Comparison of ENCODE assay signal across 9 cellular contexts in genomic region chr4:157128395-157128794, GRCh38. TPM values are rescaled to one million over a fixed set of nuclear protein-coding genes. Genes with fewer than 3 reads are reported as not detected.
DNase-seq lines count a peak whose midpoint lies in the region; ATAC-seq, FAIRE-seq and TF ChIP-seq lines count a peak whose summit lies in the region.
"Had no signal": no experiment of that assay in that cellular context is flagged by ENCODE, and none has a peak within 500 bp of the region (broad histone marks: within the 10 kb centered on the region; RNA-seq: fewer than 3 reads in every experiment).

No MANE protein-coding gene starts in this region.

- ATAC-seq in HepG2 (no peak), GM19023 (IDR thresholded peaks at IDR 0.05; ENCODE audit: unreplicated experiment) (no peak)

- CTCF ChIA-PET in HepG2 (lab: Yijun Ruan, JAX; ENCODE audit: low intra/inter-chr PET ratio, low total read pairs): no interaction called here

- no peaks in the 10 kb centered on the region for H3K9me2 ChIP-seq in Karpas-422 (replicated peaks; ENCODE audit: insufficient read depth, low read length)

- H2AFZ ChIP-seq in HepG2 (ENCODE audit: low read length) (no peak overlapping the region), Karpas-422 (ENCODE audit: low read length) (no peak overlapping the region)

- FAIRE-seq in HepG2 (lab: Jason Lieb, UNC): no peak

- TF ChIP-seq EP300 in HepG2 (IDR thresholded peaks at IDR 0.05; ENCODE audit: low read depth in 2 of 2, low read length in 2 of 2) (no peak), HepG2 (CRISPR knock-in tag; IDR thresholded peaks at IDR 0.05; ENCODE audit: borderline replicate concordance) (no peak), sigmoid colon (IDR thresholded peaks at IDR 0.05) (no peak)

- H3K36me3 ChIP-seq in HepG2 (replicated peaks in 1 of 2; ENCODE audit: control insufficient read depth in 1 of 2, insufficient read depth in 2 of 2, low read length in 2 of 2): no peaks in the 10 kb centered on the region
- no peaks in the 10 kb centered on the region for H3K36me3 ChIP-seq in Karpas-422 (ENCODE audit: insufficient read depth, low read length)
- H3K36me3 ChIP-seq in sigmoid colon: no peaks in the 10 kb centered on the region
- H3K36me3 ChIP-seq: neutrophil had no signal

- intact Hi-C loops in HepG2 (cut with micrococcal nuclease; ENCODE audit: unreplicated experiment) (loop anchor here (5.0 kb wide), 1 partner anchor 651 kb away; no protein-coding TSS in a partner anchor), sigmoid colon (cut with DNase I) (no loop called here)

- H3K9me3 ChIP-seq in HepG2 (ENCODE audit: low read length): no peaks in the 10 kb centered on the region
- peaks cover 54% of the 10 kb centered on the region for H3K9me3 ChIP-seq in Karpas-422 (ENCODE audit: low read length)
- H3K9me3 ChIP-seq in sigmoid colon: no peaks in the 10 kb centered on the region
- H3K9me3 ChIP-seq: neutrophil had no signal

- TF ChIP-seq RAD21 in HepG2 (CRISPR knock-in tag; IDR thresholded peaks at IDR 0.05): no peak

- POLR2A ChIA-PET in HepG2 (lab: Yijun Ruan, JAX): no interaction called here

- BruUV-seq in HepG2 (replicated peaks; lab: Mats Ljungman, UMichigan): no TSS peak

- H3K79me2 ChIP-seq in HepG2 (ENCODE audit: insufficient read depth, low read length): no peaks in the 10 kb centered on the region
- no peaks in the 10 kb centered on the region for H3K79me2 ChIP-seq in Karpas-422 (ENCODE audit: low read length)

- TF ChIP-seq CTCF in C4-2B (conservative IDR thresholded peaks at IDR 0.05) (peak; percentile 36), astrocyte of the cerebellum (IDR thresholded peaks at IDR 0.05; ENCODE audit: low read depth, low read length, missing control alignments) (peak; percentile 61), HepG2 (CRISPR knock-in tag; IDR thresholded peaks at IDR 0.05) (0 out of 2 replicates have a peak, but pooled peaks have one; percentile 5), sigmoid colon (IDR thresholded peaks at IDR 0.05) (peak in 2 of 4 experiments; percentile 11 to 28)

- H3K27ac ChIP-seq in C4-2B (no peak overlapping the region), HepG2 (ENCODE audit: extremely low read length, insufficient read depth, low read length) (no peak overlapping the region), Karpas-422 (ENCODE audit: low read length) (no peak overlapping the region), sigmoid colon (no peak overlapping the region)
- H3K27ac ChIP-seq: neutrophil had no signal

- peak; percentile 50 for DNase-seq in M059J (ENCODE audit: low read depth)
- DNase-seq in astrocyte of the cerebellum (ENCODE audit: low read depth): peak; percentile 29
- no peak for DNase-seq in HepG2 (ENCODE audit: low spot score)
- DNase-seq in NCI-H2029 (lab: John Stamatoyannopoulos, UW): no peak
- no peak for DNase-seq in Karpas-422
- DNase-seq in sigmoid colon: no peak

- H3K27me3 ChIP-seq in HepG2 (ENCODE audit: control insufficient read depth in 1 of 2, insufficient read depth in 2 of 2, low read length in 2 of 2) (no peaks in the 10 kb centered on the region), Karpas-422 (ENCODE audit: low read length) (no peaks in the 10 kb centered on the region), sigmoid colon (no peaks in the 10 kb centered on the region)
- H3K27me3 ChIP-seq: neutrophil had no signal

- no peak overlapping the region for H3K4me3 ChIP-seq in astrocyte of the cerebellum (ENCODE audit: low read depth, low read length)
- H3K4me3 ChIP-seq in HepG2 (replicated peaks in 1 of 3; ENCODE audit: insufficient read depth in 1 of 3, low read depth in 2 of 3, low read length in 3 of 3): no peak overlapping the region
- H3K4me3 ChIP-seq in Karpas-422 (ENCODE audit: low read length): no peak overlapping the region
- no peak overlapping the region for H3K4me3 ChIP-seq in sigmoid colon

- H4K20me1 ChIP-seq in HepG2 (ENCODE audit: insufficient read depth, low read length): no peaks in the 10 kb centered on the region
- no peaks in the 10 kb centered on the region for H4K20me1 ChIP-seq in Karpas-422 (ENCODE audit: insufficient read depth, low read depth, low read length)

- in situ Hi-C loops in astrocyte of the cerebellum (cut with HindIII; ENCODE audit: low sequenced_read_pairs): no loop called here
- in situ Hi-C loops in HepG2 (cut with HindIII; ENCODE audit: extremely low pct_ligation_motif_present, low pct_unique_long_range_greater_than_20kb): no loop called here

- no peak overlapping the region for H3K9ac ChIP-seq in HepG2 (ENCODE audit: insufficient read depth, low read depth, low read length)
- H3K9ac ChIP-seq in Karpas-422 (ENCODE audit: low read length): no peak overlapping the region

- no peaks in the 10 kb centered on the region for H3K4me1 ChIP-seq in HepG2 (ENCODE audit: insufficient read depth, low read length)
- no peaks in the 10 kb centered on the region for H3K4me1 ChIP-seq in Karpas-422 (ENCODE audit: low read length)
- H3K4me1 ChIP-seq in sigmoid colon: no peaks in the 10 kb centered on the region

- TF ChIP-seq POLR2A in HepG2 (IDR thresholded peaks at IDR 0.05; ENCODE audit: insufficient read depth in 1 of 2, low read depth in 2 of 2, low read length in 2 of 2) (no peak), sigmoid colon (IDR thresholded peaks at IDR 0.05) (no peak)

- no peak overlapping the region for H3K4me2 ChIP-seq in HepG2 (ENCODE audit: low read depth, low read length)
- H3K4me2 ChIP-seq in Karpas-422 (ENCODE audit: low read depth, low read length, poor library complexity, severe bottlenecking): no peak overlapping the region

TF ChIP-seq in HepG2, 621 proteins besides CTCF, POLR2A, EP300 and RAD21:
- TF ChIP-seq HOXA7 (CRISPR knock-in tag; IDR thresholded peaks at IDR 0.05) (no peak), STAG1 (CRISPR knock-in tag; IDR thresholded peaks at IDR 0.05) (peak; percentile 45), ZNF589 (CRISPR knock-in tag; conservative IDR thresholded peaks at IDR 0.05) (no peak), YEATS4 (CRISPR knock-in tag; IDR thresholded peaks at IDR 0.05; ENCODE audit: borderline replicate concordance) (no peak)
- TF ChIP-seq, protein P1, sequence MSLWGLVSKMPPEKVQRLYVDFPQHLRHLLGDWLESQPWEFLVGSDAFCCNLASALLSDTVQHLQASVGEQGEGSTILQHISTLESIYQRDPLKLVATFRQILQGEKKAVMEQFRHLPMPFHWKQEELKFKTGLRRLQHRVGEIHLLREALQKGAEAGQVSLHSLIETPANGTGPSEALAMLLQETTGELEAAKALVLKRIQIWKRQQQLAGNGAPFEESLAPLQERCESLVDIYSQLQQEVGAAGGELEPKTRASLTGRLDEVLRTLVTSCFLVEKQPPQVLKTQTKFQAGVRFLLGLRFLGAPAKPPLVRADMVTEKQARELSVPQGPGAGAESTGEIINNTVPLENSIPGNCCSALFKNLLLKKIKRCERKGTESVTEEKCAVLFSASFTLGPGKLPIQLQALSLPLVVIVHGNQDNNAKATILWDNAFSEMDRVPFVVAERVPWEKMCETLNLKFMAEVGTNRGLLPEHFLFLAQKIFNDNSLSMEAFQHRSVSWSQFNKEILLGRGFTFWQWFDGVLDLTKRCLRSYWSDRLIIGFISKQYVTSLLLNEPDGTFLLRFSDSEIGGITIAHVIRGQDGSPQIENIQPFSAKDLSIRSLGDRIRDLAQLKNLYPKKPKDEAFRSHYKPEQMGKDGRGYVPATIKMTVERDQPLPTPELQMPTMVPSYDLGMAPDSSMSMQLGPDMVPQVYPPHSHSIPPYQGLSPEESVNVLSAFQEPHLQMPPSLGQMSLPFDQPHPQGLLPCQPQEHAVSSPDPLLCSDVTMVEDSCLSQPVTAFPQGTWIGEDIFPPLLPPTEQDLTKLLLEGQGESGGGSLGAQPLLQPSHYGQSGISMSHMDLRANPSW (CRISPR knock-in tag; IDR thresholded peaks at IDR 0.05; ENCODE audit: borderline replicate concordance): no peak

RNA-seq across cellular contexts. Expression of gene GLRB, which starts 52.4 kb away (rescaled TPM):
- total RNA-seq in M059J (2014; rRNA removed; shearing (Covaris generic)): 21.0 and 28.7 TPM in 2 replicates
- 0.24 TPM in 1 of 2 replicates, not detected in the other for total RNA-seq in HepG2 (2016; rRNA removed; fragmentation: Illumina TruSeq; extraction: Trizol)
- 0.09 TPM in 1 of 2 replicates, not detected in the other for total RNA-seq in HepG2 (2016; cell fraction: cytosol; rRNA removed; fragmentation: Illumina TruSeq; extraction: Trizol; ENCODE audit: low read depth)
- total RNA-seq in HepG2 (2016; cell fraction: insoluble cytoplasmic fraction; rRNA removed; fragmentation: Illumina TruSeq; extraction: Trizol): 0.11 TPM in 1 of 2 replicates, not detected in the other
- 0.21 TPM in 1 of 2 replicates, not detected in the other for total RNA-seq in HepG2 (2016; cell fraction: membrane; rRNA removed; fragmentation: Illumina TruSeq; extraction: Trizol)
- 0.28 TPM in 1 of 2 replicates, not detected in the other for total RNA-seq in HepG2 (2016; cell fraction: nucleus; rRNA removed; fragmentation: Illumina TruSeq; extraction: Trizol)
- polyA plus RNA-seq in HepG2 (2011; rRNA removed): 0.07 and 0.17 TPM in 2 replicates
- 0.04 and 0.13 TPM in 2 replicates for polyA plus RNA-seq in HepG2 (2011; cell fraction: cytosol; rRNA removed)
- not detected in 2 replicates for polyA plus RNA-seq in HepG2 (2011; cell fraction: nucleus; rRNA removed)
- 0.05 TPM in 1 of 2 replicates, not detected in the other for polyA plus RNA-seq in HepG2 (2012)
- polyA plus RNA-seq in HepG2 (2016; cell fraction: cytosol; fragmentation: Illumina TruSeq; extraction: Trizol; ENCODE audit: low read depth): 0.40 TPM in 1 of 2 replicates, not detected in the other
- polyA plus RNA-seq in HepG2 (2016; cell fraction: insoluble cytoplasmic fraction; fragmentation: Illumina TruSeq; extraction: Trizol; ENCODE audit: low read depth): 0.20 TPM in 1 of 2 replicates, not detected in the other
- not detected in 2 replicates for polyA plus RNA-seq in HepG2 (2016; cell fraction: membrane; fragmentation: Illumina TruSeq; extraction: Trizol; ENCODE audit: low read depth)
- 0.40 and 0.52 TPM in 2 replicates for polyA plus RNA-seq in HepG2 (2016; cell fraction: nucleus; fragmentation: Illumina TruSeq; extraction: Trizol; ENCODE audit: insufficient read depth, low read depth)
- not detected in 2 replicates for polyA minus RNA-seq in HepG2 (2011; rRNA and poly(A)+ RNA removed; ENCODE audit: low replicate concordance)
- polyA minus RNA-seq in HepG2 (2011; cell fraction: cytosol; rRNA and poly(A)+ RNA removed): not detected in 2 replicates
- polyA minus RNA-seq in HepG2 (2011; cell fraction: nucleus; rRNA and poly(A)+ RNA removed): 0.75 TPM in 1 of 2 replicates, not detected in the other
- total RNA-seq in Karpas-422 (2014; rRNA removed; shearing (Covaris generic); ENCODE audit: low replicate concordance): not detected in 2 replicates
- 10 to 100 TPM in 1 of 4 donors, 1 to 10 TPM in 3; 3.2 to 14.5 (median 7.3) TPM for total RNA-seq in sigmoid colon
- 1 to 10 TPM in 1 of 3 donors, under 1 TPM in 1, not detected in 1; under 0.01 to 1.1 TPM for polyA plus RNA-seq in sigmoid colon

Comparison
In these comparisons a context has a peak if more than half of its experiments do, and no peak if none do; other contexts are left out.
1. DNase-seq: peak in M059J (single experiment) and astrocyte of the cerebellum (single experiment); none in HepG2 (single experiment), NCI-H2029 (single experiment), Karpas-422 (single experiment) and sigmoid colon (single experiment).